8 cellular contexts compared by ENCODE assay signal in genomic region chr2:197804758-197805597, GRCh38. TPM values are rescaled to one million over a fixed set of nuclear protein-coding genes. Genes with fewer than 3 reads are reported as not detected.
DNase-seq lines count a peak whose midpoint lies in the region; ATAC-seq and TF ChIP-seq lines count a peak whose summit lies in the region.

No MANE protein-coding gene starts in this region.

- peak overlapping the region; percentile 83 for H3K4me3 Mint-ChIP-seq in activated CD4-positive, alpha-beta T cell treated with anti-CD3 and anti-CD28 coated beads, Interleukin-2, amount 10 ng/mL, durations not matched to agents 7 days and 5 days

- intact Hi-C loops in testis (cut with DNase I; ENCODE audit: low total_unique reads) = loop anchor here (10.0 kb wide), 1 partner anchor 320 kb away; no protein-coding TSS in a partner anchor

- peaks cover 34% of the 10 kb centered on the region for H3K4me1 Mint-ChIP-seq in activated CD4-positive, alpha-beta T cell treated with anti-CD3 and anti-CD28 coated beads, Interleukin-2, amount 10 ng/mL, durations not matched to agents 7 days and 5 days

- POLR2A ChIA-PET in activated CD4-positive, alpha-beta T cell treated with anti-CD3 and anti-CD28 coated beads, Interleukin-2, amount 10 ng/mL, durations not matched to agents 7 days and 5 days (lab: Charles Lee) = no interaction called here

- H3K27ac Mint-ChIP-seq in activated CD4-positive, alpha-beta T cell treated with anti-CD3 and anti-CD28 coated beads, Interleukin-2, amount 10 ng/mL, durations not matched to agents 7 days and 5 days = peak overlapping the region; percentile 78

- no peaks in the 10 kb centered on the region for H3K9me3 Mint-ChIP-seq in activated CD4-positive, alpha-beta T cell treated with anti-CD3 and anti-CD28 coated beads, Interleukin-2, amount 10 ng/mL, durations not matched to agents 7 days and 5 days

- TF ChIP-seq POLR2A in testis (IDR thresholded peaks at IDR 0.05) = no peak

- no peaks in the 10 kb centered on the region for H3K36me3 Mint-ChIP-seq in activated CD4-positive, alpha-beta T cell treated with anti-CD3 and anti-CD28 coated beads, Interleukin-2, amount 10 ng/mL, durations not matched to agents 7 days and 5 days (ENCODE audit: low read depth)

- DNase-seq in AG08395 (ENCODE audit: low spot score) = peak; percentile 19
- peak; percentile 39 for DNase-seq in activated CD4-positive, alpha-beta T cell treated with anti-CD3 and anti-CD28 coated beads, Interleukin-2, amount 10 ng/mL, durations not matched to agents 7 days and 5 days
- peak; percentile 12 for DNase-seq in effector CD8-positive, alpha-beta T cell (lab: John Stamatoyannopoulos, UW)
- DNase-seq in midbrain (lab: John Stamatoyannopoulos, UW) = peak; percentile 56
- peak; percentile 42 for DNase-seq in testis
- DNase-seq in NCI-H2196 (lab: John Stamatoyannopoulos, UW; ENCODE audit: unreplicated experiment) = no peak

- H3K4me1 ChIP-seq in testis = no peaks in the 10 kb centered on the region

- H3K27ac ChIP-seq in testis = peak overlapping the region in 1 of 2 donors; percentile 38

- WGBS in testis, 2 donors = 0% methylated on average over 46 to 70 of the region's 90 CpGs

- CTCF ChIA-PET in activated CD4-positive, alpha-beta T cell treated with anti-CD3 and anti-CD28 coated beads, Interleukin-2, amount 10 ng/mL, durations not matched to agents 7 days and 5 days (lab: Charles Lee) = interaction anchor here (0.7 to 1.8 kb wide), 5 partner anchors 10 to 491 kb away, joined by 3 to 8 read pairs (median 3); no protein-coding TSS in a partner anchor

- H3K9me3 ChIP-seq in testis = no peaks in the 10 kb centered on the region

- H3K36me3 ChIP-seq in testis (ENCODE audit: low read depth, missing control alignments) = no peaks in the 10 kb centered on the region

- peaks cover 15% of the 10 kb centered on the region for H3K27me3 Mint-ChIP-seq in activated CD4-positive, alpha-beta T cell treated with anti-CD3 and anti-CD28 coated beads, Interleukin-2, amount 10 ng/mL, durations not matched to agents 7 days and 5 days

- ATAC-seq in GM19023 (IDR thresholded peaks at IDR 0.05; ENCODE audit: unreplicated experiment) (peak; percentile 37), HG03196 (IDR thresholded peaks at IDR 0.05; ENCODE audit: unreplicated experiment) (peak; percentile 16)

- H3K4me3 ChIP-seq in testis = peak overlapping the region; percentile 73 to 76

- H3K27me3 ChIP-seq in testis = no peaks in the 10 kb centered on the region

- no peak for TF ChIP-seq CTCF in testis (IDR thresholded peaks at IDR 0.05)

RNA-seq across cellular contexts. Expression of gene PLCL1, which starts 0.6 kb away (rescaled TPM):
- 1 to 10 TPM; 1.6 to 1.8 TPM for total RNA-seq in activated CD4-positive, alpha-beta T cell treated with anti-CD3 and anti-CD28 coated beads, Interleukin-2, amount 10 ng/mL, durations not matched to agents 7 days and 5 days
- total RNA-seq in testis = 1 to 10 TPM; 2.1 to 2.4 TPM
- 2.6 TPM for polyA plus RNA-seq in testis (ENCODE audit: insufficient read depth, low read depth, low replicate concordance)

RNA-seq across cellular contexts. Expression of gene BOLL, which starts 19.9 kb away (rescaled TPM):
- total RNA-seq in activated CD4-positive, alpha-beta T cell treated with anti-CD3 and anti-CD28 coated beads, Interleukin-2, amount 10 ng/mL, durations not matched to agents 7 days and 5 days = not detected
- 10 to 100 TPM; 51.0 to 65.0 TPM for total RNA-seq in testis
- 256 TPM for polyA plus RNA-seq in testis (ENCODE audit: insufficient read depth, low read depth, low replicate concordance)

Comparison
In these comparisons a context has a peak if more than half of its experiments do, and no peak if none do; other contexts are left out.
1. RNA of gene BOLL, which starts 19.9 kb away (total RNA-seq): 51.0 to 65.0 TPM in testis; not detected in activated CD4-positive, alpha-beta T cell treated with anti-CD3 and anti-CD28 coated beads, Interleukin-2, amount 10 ng/mL, durations not matched to agents 7 days and 5 days; every median in the first group is over 10 times any median in the second.